ENCODE assay signal across 24 cellular contexts in the genomic region with DNA sequence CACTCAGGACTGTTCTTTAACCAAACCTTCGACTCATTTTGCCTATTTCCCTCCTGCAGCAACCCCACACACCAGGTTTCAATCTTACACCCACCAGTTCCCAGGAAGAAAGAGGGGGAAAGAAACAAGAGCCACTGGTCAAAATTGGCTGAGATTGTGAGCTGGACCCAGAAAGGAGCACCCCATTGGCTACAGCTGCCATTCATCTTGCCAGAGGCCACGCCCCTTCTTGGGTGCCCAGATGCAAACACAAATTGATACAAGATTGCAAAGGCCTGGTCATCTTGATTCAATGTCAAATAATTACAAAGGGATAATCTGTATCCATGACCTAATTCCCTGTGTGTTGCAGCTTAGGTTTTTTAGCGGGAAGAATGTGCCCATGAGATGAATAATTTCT.
"Had no signal": no experiment of that assay in that cellular context is flagged by ENCODE, and none has a peak within 500 bp of the region (broad histone marks: within the 10 kb centered on the region; RNA-seq: fewer than 3 reads in every experiment).

No MANE protein-coding gene starts in this region.

- H3K79me2 ChIP-seq: parathyroid adenoma had no signal

- ATAC-seq: naive thymus-derived CD8-positive, alpha-beta T cell; natural killer cell treated with Interleukin-12 subunit alpha and Interleukin-12 subunit beta and Interleukin-15 and Interleukin-18, amount 100 ng/mL, for 72 hours; psoas muscle; right cardiac atrium; right lobe of liver; stimulated activated effector memory CD8-positive, alpha-beta T cell treated with anti-CD3 and anti-CD28 coated beads, Interleukin-12 subunit alpha, Interleukin-12 subunit beta, amount 100 ng/mL, for 72 hours; stimulated activated naive B cell treated with anti-CD40 and anti-IgM and Interleukin-4, amounts not matched to agents 10 μg/mL and 1 μg/mL and 100 μg/mL, for 72 hours; upper lobe of right lung had no signal

- H3K4me1 ChIP-seq: parathyroid adenoma, psoas muscle, right lobe of liver, sigmoid colon, tibial artery, transverse colon, upper lobe of right lung, uterus had no signal

- H3K27ac ChIP-seq: ovary, parathyroid adenoma, psoas muscle, right lobe of liver, sigmoid colon, stomach, tibial artery, transverse colon, upper lobe of right lung, uterus had no signal

- DNase-seq: naive thymus-derived CD8-positive, alpha-beta T cell; nephron progenitor cell; occipital lobe; ovary; posterior cingulate gyrus; psoas muscle; right cardiac atrium; right lobe of liver; sigmoid colon; small intestine; stimulated activated CD4-positive, alpha-beta T cell treated with anti-CD3 and anti-CD28 coated beads, Interleukin-15, amount 100 ng/mL, for 24 hours; stimulated activated CD4-positive, alpha-beta T cell treated with anti-CD3 and anti-CD28 coated beads, Interleukin-2, amount 100 ng/mL, for 24 hours; stimulated activated CD4-positive, alpha-beta T cell treated with anti-CD3 and anti-CD28 coated beads, Interleukin-2, amount 100 ng/mL, for 48 hours; stimulated activated CD4-positive, alpha-beta T cell treated with anti-CD3 and anti-CD28 coated beads, Interleukin-4, amount 100 ng/mL, for 24 hours; stimulated activated naive B cell treated with anti-CD40 and anti-IgM and Interleukin-4, amounts not matched to agents 10 μg/mL and 1 μg/mL and 100 μg/mL, for 72 hours; stimulated activated naive CD4-positive, alpha-beta T cell treated with Interleukin-2 at 50 U/mL for 16 hours; stomach; tibial artery; transverse colon; upper lobe of right lung; uterus had no signal

- FAIRE-seq: small intestine had no signal

- H3K27me3 ChIP-seq: ovary, right lobe of liver, sigmoid colon, stomach, tibial artery, transverse colon, upper lobe of right lung, uterus had no signal

- H3K9ac ChIP-seq: parathyroid adenoma had no signal

- H3K36me3 ChIP-seq: ovary, right lobe of liver, sigmoid colon, stomach, tibial artery, transverse colon, upper lobe of right lung, uterus had no signal

- H2AFZ ChIP-seq: parathyroid adenoma had no signal

- H3K4me3 ChIP-seq: ovary, psoas muscle, right lobe of liver, sigmoid colon, stomach, tibial artery, transverse colon, upper lobe of right lung, uterus had no signal

- H3K9me3 ChIP-seq: ovary, psoas muscle, right lobe of liver, sigmoid colon, stomach, tibial artery, transverse colon, upper lobe of right lung, uterus had no signal
